Comparison of ENCODE assay signal across 1 cellular context in genomic region chr9:123687246-123687721, GRCh38.
TF ChIP-seq lines count a peak whose summit lies in the region.

No MANE protein-coding gene starts in this region.

TF ChIP-seq in K562, 482 proteins besides CTCF, POLR2A, EP300 and RAD21 (continued from another document):
- TF ChIP-seq ZBTB40 (IDR thresholded peaks at IDR 0.05): no peak
- no peak for TF ChIP-seq ZBTB40 (CRISPR knock-in tag; IDR thresholded peaks at IDR 0.05)
- TF ChIP-seq ZNF77 (CRISPR knock-in tag; IDR thresholded peaks at IDR 0.05): no peak
- TF ChIP-seq HBP1 (CRISPR knock-in tag; IDR thresholded peaks at IDR 0.05): no peak
- no peak for TF ChIP-seq POLR2H (tag; IDR thresholded peaks at IDR 0.05; ENCODE audit: low read depth)
- TF ChIP-seq JUNB (CRISPR knock-in tag; conservative IDR thresholded peaks at IDR 0.05): no peak
- TF ChIP-seq NCOA2 (IDR thresholded peaks at IDR 0.05; ENCODE audit: partially characterized antibody in 2 of 2): no peak
- TF ChIP-seq KLF13 (tag; IDR thresholded peaks at IDR 0.05; ENCODE audit: borderline replicate concordance, low read depth): no peak
- no peak for TF ChIP-seq THRB (CRISPR knock-in tag; conservative IDR thresholded peaks at IDR 0.05)
- TF ChIP-seq ZNF239 (CRISPR knock-in tag; IDR thresholded peaks at IDR 0.05): no peak
- no peak for TF ChIP-seq TAL1 (IDR thresholded peaks at IDR 0.05)
TF ChIP-seq in K562: peak in this region for 3.
